24 cellular contexts compared by ENCODE assay signal in genomic region chr9:84897362-84898094, GRCh38.
"Had no signal": no experiment of that assay in that cellular context is flagged by ENCODE, and none has a peak within 500 bp of the region (broad histone marks: within the 10 kb centered on the region; RNA-seq: fewer than 3 reads in every experiment).

No MANE protein-coding gene starts in this region.

- DNase-seq: activated CD4-positive, alpha-beta T cell treated with anti-CD3 and anti-CD28 coated beads for 48 hours; activated CD4-positive, alpha-beta T cell treated with anti-CD3 and anti-CD28 coated beads, Interleukin-2, amount 50 U/mL, for 48 hours; activated CD4-positive, CD25-positive, alpha-beta regulatory T cell treated with anti-CD3 and anti-CD28 coated beads, Interleukin-2, amount 50 U/mL, for 72 hours; activated CD8-positive, alpha-beta memory T cell treated with anti-CD3 and anti-CD28 coated beads, Interleukin-2, amount 10 ng/mL, durations not matched to agents 7 days and 5 days; activated effector memory CD4-positive, alpha-beta T cell treated with anti-CD3 and anti-CD28 coated beads, Interleukin-2, amount 50 U/mL, for 16 hours; activated naive CD4-positive, alpha-beta T cell treated with Interleukin-2 at 50 U/mL for 16 hours; activated T-cell treated with anti-CD3 and anti-CD28 coated beads, Interleukin-2, amount 50 U/mL, for 4 hours; MG63; MV-4-11; NCI-H1417 treated with DMSO at 0.1 percent for 48 hours; NCI-H187; NCI-H2081; NCI-H2227 treated with DMSO at 0.1 percent for 48 hours; NCI-H446 treated with DMSO at 0.1 percent for 48 hours; NCI-H526; NCI-H82; Peyer's patch; Right ventricle myocardium superior; SW 1271 had no signal

- H3K27me3 ChIP-seq: MG63, Peyer's patch, SJSA1 had no signal

- ATAC-seq: activated CD8-positive, alpha-beta memory T cell treated with anti-CD3 and anti-CD28 coated beads, Interleukin-2, amount 10 ng/mL, durations not matched to agents 7 days and 5 days; activated naive CD4-positive, alpha-beta T cell treated with anti-CD3 and anti-CD28 coated beads, Interleukin-2, amount 50 U/mL, for 72 hours; activated T-cell treated with anti-CD3 and anti-CD28 coated beads, Interleukin-2, amount 50 U/mL, for 4 hours; SK-N-SH treated with all-trans-retinoic acid at 6 μM for 48 hours; WTC11 had no signal

- H3K4me1 ChIP-seq: Peyer's patch, SJSA1 had no signal

- H3K36me3 ChIP-seq: MG63, Peyer's patch, SJSA1 had no signal

- H3K9me3 ChIP-seq: MG63, Peyer's patch, SJSA1 had no signal

- H3K27ac ChIP-seq: Peyer's patch, RWPE1, SJSA1 had no signal

- H3K4me3 ChIP-seq: MG63, Peyer's patch, SJSA1 had no signal
